ENCODE assay signal across 19 cellular contexts in the genomic region with DNA sequence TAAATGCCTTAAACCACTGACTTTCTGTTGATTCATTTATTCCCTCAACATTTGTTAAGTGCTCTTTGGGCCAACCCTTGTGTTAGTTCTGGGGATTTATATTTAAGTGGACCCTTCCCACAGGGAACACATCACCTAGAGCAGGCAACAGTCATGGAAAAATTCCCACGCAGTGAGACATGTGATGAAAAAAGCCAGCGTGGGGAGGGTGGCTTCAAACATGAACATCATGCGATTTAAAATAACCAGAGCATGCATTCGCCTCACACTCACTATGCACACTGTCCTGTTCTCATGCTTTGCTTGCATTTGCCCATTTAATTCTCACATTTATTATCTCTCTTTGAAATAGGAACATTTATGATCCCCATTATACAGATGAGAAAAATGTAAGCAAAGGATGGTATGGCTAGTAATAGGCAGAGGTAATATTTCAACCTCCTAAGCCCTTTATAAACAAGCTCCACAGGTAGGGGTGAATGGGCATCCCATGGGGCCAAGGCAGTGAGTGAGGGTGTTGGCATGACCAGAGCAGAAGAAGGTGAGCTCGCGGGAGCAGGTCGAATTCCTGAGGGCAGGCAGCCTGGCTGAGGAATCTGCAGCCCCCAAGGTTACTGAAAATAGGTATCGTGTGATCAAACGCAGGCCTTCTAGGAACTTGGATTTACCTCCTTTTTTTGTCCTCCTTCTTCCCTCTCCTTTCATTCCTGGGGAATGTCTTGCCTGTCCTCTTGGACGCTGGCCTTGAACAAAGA.
"Had no signal": no experiment of that assay in that cellular context is flagged by ENCODE, and none has a peak within 500 bp of the region (broad histone marks: within the 10 kb centered on the region; RNA-seq: fewer than 3 reads in every experiment).

No MANE protein-coding gene starts in this region.

- H3K36me3 ChIP-seq: colonic mucosa, esophagus muscularis mucosa, gastrocnemius medialis, pancreas, upper lobe of left lung, vagina had no signal

- H3K27ac Mint-ChIP-seq: immature natural killer cell, naive B cell, progenitor cell of endocrine pancreas had no signal

- ATAC-seq: gastrocnemius medialis, left colon, pancreas, right cardiac atrium had no signal

- H3K4me1 ChIP-seq: colonic mucosa, esophagus muscularis mucosa, gastrocnemius medialis, pancreas, upper lobe of left lung, vagina had no signal

- H3K4me3 ChIP-seq: colonic mucosa, dorsolateral prefrontal cortex, esophagus muscularis mucosa, gastrocnemius medialis, pancreas, upper lobe of left lung, vagina had no signal

- H3K27me3 ChIP-seq: colonic mucosa, gastrocnemius medialis, pancreas, upper lobe of left lung, vagina had no signal

- DNase-seq: colonic mucosa; dorsolateral prefrontal cortex; effector CD8-positive, alpha-beta T cell; gastrocnemius medialis; immature natural killer cell; left colon; mesendoderm; naive B cell; nucleus accumbens; pancreas; right cardiac atrium; small intestine; stimulated activated CD4-positive, alpha-beta T cell treated with anti-CD3 and anti-CD28 coated beads, Interleukin-2, amount 100 ng/mL, for 48 hours; stimulated activated naive CD4-positive, alpha-beta T cell treated with Interleukin-2 at 50 U/mL for 16 hours had no signal

- H3K4me3 Mint-ChIP-seq: immature natural killer cell, naive B cell had no signal

- H3K27ac ChIP-seq: colonic mucosa, dorsolateral prefrontal cortex, epithelial cell of prostate, esophagus muscularis mucosa, gastrocnemius medialis, pancreas, upper lobe of left lung, vagina had no signal

- H3K9me3 ChIP-seq: colonic mucosa, esophagus muscularis mucosa, gastrocnemius medialis, pancreas, upper lobe of left lung, vagina had no signal

- H3K36me3 Mint-ChIP-seq: naive B cell had no signal

- H3K4me1 Mint-ChIP-seq: immature natural killer cell, naive B cell had no signal
